Comparison of ENCODE assay signal across 24 cellular contexts in the genomic region with DNA sequence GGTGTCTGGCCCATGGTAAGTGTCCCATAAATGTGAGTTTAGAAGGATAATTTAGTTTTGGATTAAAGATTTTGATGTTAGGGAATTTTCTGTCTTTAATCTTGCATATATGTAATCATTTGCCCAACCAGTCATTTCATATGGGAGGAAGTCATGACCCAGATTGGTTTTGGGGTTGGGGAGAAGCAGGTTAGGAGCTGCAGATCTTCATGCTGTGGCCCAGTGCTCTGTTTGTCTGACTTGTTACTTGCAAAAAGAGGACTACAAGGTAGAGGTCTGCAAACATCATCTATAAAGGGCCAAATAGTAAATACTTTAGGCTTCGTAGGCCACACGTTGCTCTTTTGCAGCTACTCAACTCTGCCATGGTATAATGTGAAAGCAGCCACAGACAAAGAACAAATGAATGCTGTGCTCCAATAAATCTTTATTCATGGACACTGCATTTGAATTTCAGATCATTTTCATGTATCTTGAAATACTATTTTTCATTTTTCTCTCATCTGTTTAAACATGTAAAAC. TPM values are rescaled to one million over a fixed set of nuclear protein-coding genes. Genes with fewer than 3 reads are reported as not detected.
A peak's percentile ranks its signal among the peaks of the same experiment; 100 is the strongest.
DNase-seq lines count a peak whose midpoint lies in the region; ATAC-seq, FAIRE-seq and TF ChIP-seq lines count a peak whose summit lies in the region.
"Had no signal": no experiment of that assay in that cellular context is flagged by ENCODE, and none has a peak within 500 bp of the region (broad histone marks: within the 10 kb centered on the region; RNA-seq: fewer than 3 reads in every experiment).

No MANE protein-coding gene starts in this region.

- no peaks in the 10 kb centered on the region for H3K79me2 ChIP-seq in PC-3 (ENCODE audit: low read length)

- intact Hi-C loops in heart right ventricle (cut with DNase I) (no loop called here), PC-3 (cut with micrococcal nuclease) (no loop called here)

- no peaks in the 10 kb centered on the region for H3F3A ChIP-seq in PC-3 (ENCODE audit: low read length, unreplicated experiment)

- no peak for DNase-seq in cardiac muscle cell (ENCODE audit: low read depth in 1 of 2, low spot score in 1 of 2)
- no peak for DNase-seq in heart right ventricle
- no peak for DNase-seq in chondrocyte (ENCODE audit: low spot score)
- no peak for DNase-seq in naive B cell
- no peak for DNase-seq in GM12892 (ENCODE audit: insufficient read length)
- no peak for DNase-seq in PC-3
- DNase-seq: activated CD4-positive, alpha-beta T cell treated with anti-CD3 and anti-CD28 coated beads for 36 hours; cortex of kidney; DND-41; hippocampal formation; mammary epithelial cell; MM.1S; NCI-H1436 treated with DMSO at 0.1 percent for 48 hours; NCI-H2171; NCI-H526 treated with DMSO at 0.1 percent for 48 hours; nephron progenitor cell; sigmoid colon had no signal

- H4K20me1 ChIP-seq in PC-3 (ENCODE audit: low read length) = no peaks in the 10 kb centered on the region

- no TSS peak for BruUV-seq in PC-3 (replicated peaks; lab: Mats Ljungman, UMichigan)

- H3K36me3 Mint-ChIP-seq in chondrocyte (ENCODE audit: low read depth) = no peaks in the 10 kb centered on the region
- peaks cover 0 to 5% of the 10 kb centered on the region in 2 donors for H3K36me3 Mint-ChIP-seq in naive B cell
- H3K36me3 Mint-ChIP-seq: brain had no signal

- H3K9me3 Mint-ChIP-seq in chondrocyte (ENCODE audit: low read depth) = no peaks in the 10 kb centered on the region
- no peaks in the 10 kb centered on the region for H3K9me3 Mint-ChIP-seq in naive B cell
- H3K9me3 Mint-ChIP-seq: activated naive CD4-positive, alpha-beta T cell treated with anti-CD3 and anti-CD28 coated beads, Interleukin-2, amount 50 U/mL, for 72 hours; brain; GM23338; nephron progenitor cell had no signal

- no peak for TF ChIP-seq POLR2A in GM12892 (IDR thresholded peaks at IDR 0.05; ENCODE audit: low read depth, low read length)

- FAIRE-seq in GM12892 (lab: Jason Lieb, UNC) = no peak
- FAIRE-seq: keratinocyte, TTC549 had no signal

- H3K9me2 ChIP-seq in PC-3 (replicated peaks; ENCODE audit: low read length) = no peaks in the 10 kb centered on the region

- H3K27me3 ChIP-seq in cardiac muscle cell = no peaks in the 10 kb centered on the region
- H3K27me3 ChIP-seq in heart right ventricle = no peaks in the 10 kb centered on the region
- no peaks in the 10 kb centered on the region for H3K27me3 ChIP-seq in PC-3 (ENCODE audit: low read length)
- H3K27me3 ChIP-seq: sigmoid colon had no signal

- 89 to 91% methylated on average over 2 of the region's 2 CpGs for whole genome bisulfite sequencing in heart right ventricle, 2 donors

- peaks cover 10% of the 10 kb centered on the region for H3K4me1 ChIP-seq in cardiac muscle cell (ENCODE audit: low read depth)
- peaks cover 0 to 78% (median 38%) of the 10 kb centered on the region in 9 donors for H3K4me1 ChIP-seq in heart right ventricle
- peaks cover 5% of the 10 kb centered on the region; the same call in 1 of the 2 replicates for H3K4me1 ChIP-seq in PC-3 (ENCODE audit: insufficient read depth, low read length)

- H3K27me3 Mint-ChIP-seq in chondrocyte (ENCODE audit: low read depth) (no peaks in the 10 kb centered on the region), naive B cell (no peaks in the 10 kb centered on the region)
- H3K27me3 Mint-ChIP-seq: activated CD4-positive, alpha-beta T cell treated with anti-CD3 and anti-CD28 coated beads for 36 hours; brain had no signal

- H2AFZ ChIP-seq in PC-3 (ENCODE audit: low read length) = no peak overlapping the region
- H2AFZ ChIP-seq: GM23338 had no signal

- CTCF ChIA-PET in PC-3 (lab: Charles Lee) = no interaction called here

- ATAC-seq in heart right ventricle (no peak), naive B cell (ENCODE audit: low read depth in 2 of 2) (no peak), HG03432 (IDR thresholded peaks at IDR 0.05; ENCODE audit: unreplicated experiment) (no peak), PC-3 (no peak)
- ATAC-seq: activated CD4-positive, alpha-beta T cell treated with anti-CD3 and anti-CD28 coated beads for 36 hours; activated naive CD4-positive, alpha-beta T cell treated with anti-CD3 and anti-CD28 coated beads, Interleukin-2, amount 50 U/mL, for 72 hours; GM23338 had no signal

- H3K9me3 ChIP-seq in cardiac muscle cell (ENCODE audit: low read depth) (no peaks in the 10 kb centered on the region), heart right ventricle (no peaks in the 10 kb centered on the region), PC-3 (ENCODE audit: low read length) (no peaks in the 10 kb centered on the region)
- H3K9me3 ChIP-seq: sigmoid colon, thoracic aorta had no signal

- no peak for TF ChIP-seq CTCF in cardiac muscle cell (IDR thresholded peaks at IDR 0.05; ENCODE audit: low read depth, low read length)
- TF ChIP-seq CTCF in heart right ventricle (IDR thresholded peaks at IDR 0.05) = no peak
- TF ChIP-seq CTCF in chondrocyte (IDR thresholded peaks at IDR 0.05) = no peak
- no peak for TF ChIP-seq CTCF in PC-3 (conservative IDR thresholded peaks at IDR 0.05; ENCODE audit: low read depth, low read length)

- H3K27ac ChIP-seq in cardiac muscle cell (peak overlapping the region; percentile 6), heart right ventricle (no peak overlapping the region), PC-3 (ENCODE audit: low read length) (no peak overlapping the region)
- H3K27ac ChIP-seq: thoracic aorta had no signal

- H3K4me1 Mint-ChIP-seq in chondrocyte (ENCODE audit: low read depth) (peaks cover 24% of the 10 kb centered on the region), naive B cell (peaks cover 39 to 61% (median 60%) of the 10 kb centered on the region in 3 donors)

- H3K4me3 Mint-ChIP-seq in chondrocyte (ENCODE audit: unreplicated experiment) = no peak overlapping the region
- H3K4me3 Mint-ChIP-seq in naive B cell = no peak overlapping the region
- H3K4me3 Mint-ChIP-seq: activated CD4-positive, alpha-beta T cell treated with anti-CD3 and anti-CD28 coated beads for 36 hours; GM23338; nephron progenitor cell had no signal

- H3K4me3 ChIP-seq in cardiac muscle cell = no peak overlapping the region
- no peak overlapping the region for H3K4me3 ChIP-seq in heart right ventricle
- H3K4me3 ChIP-seq in PC-3 (ENCODE audit: low read length) = no peak overlapping the region
- H3K4me3 ChIP-seq: GM23338, sigmoid colon, thoracic aorta had no signal

- H3K4me2 ChIP-seq in PC-3 (ENCODE audit: low read length) = no peak overlapping the region
- H3K4me2 ChIP-seq: GM23338 had no signal

- POLR2A ChIA-PET in PC-3 (lab: Charles Lee; ENCODE audit: unreplicated experiment) = no interaction called here

- H3K9ac ChIP-seq in PC-3 (ENCODE audit: low read length) = no peak overlapping the region

- H3K36me3 ChIP-seq in cardiac muscle cell = no peaks in the 10 kb centered on the region
- H3K36me3 ChIP-seq in heart right ventricle = peaks cover 0 to 29% (median 0%) of the 10 kb centered on the region in 9 donors
- H3K36me3 ChIP-seq in PC-3 (ENCODE audit: low read depth, low read length) = no peaks in the 10 kb centered on the region
- H3K36me3 ChIP-seq: sigmoid colon, thoracic aorta had no signal

- H3K27ac Mint-ChIP-seq in chondrocyte (ENCODE audit: unreplicated experiment) (peak overlapping the region; percentile 7), naive B cell (peak overlapping the region in 4 of 6 donors; percentile 30 to 76 (median 48))
- H3K27ac Mint-ChIP-seq: activated naive CD4-positive, alpha-beta T cell treated with anti-CD3 and anti-CD28 coated beads, Interleukin-2, amount 50 U/mL, for 72 hours; brain; GM23338 had no signal

RNA-seq across cellular contexts. Expression of a gene that starts 16.8 kb away (rescaled TPM):
- total RNA-seq in cardiac muscle cell = 19.2 and 20.5 TPM in 2 replicates
- polyA plus RNA-seq in cardiac muscle cell = 34.4 and 37.1 TPM in 2 replicates
- total RNA-seq in heart right ventricle = 10 to 100 TPM; 15.8 to 37.7 (median 20.7) TPM
- 10 to 100 TPM; 19.3 to 25.8 TPM for polyA plus RNA-seq in heart right ventricle
- total RNA-seq in chondrocyte = 29.0 to 30.8 TPM (median 29.8 TPM) in 3 replicates
- polyA plus RNA-seq in naive B cell (ENCODE audit: low read depth in 6 of 6) = 100 to 1,000 TPM; 161 to 268 (median 200) TPM
- polyA plus RNA-seq in GM12892 (2012; ENCODE audit: missing spikeins) = 59.5 TPM
- total RNA-seq in PC-3 (2014; rRNA removed) = 25.8 and 26.5 TPM in 2 replicates

RNA-seq across cellular contexts. Expression of a gene that starts 17.1 kb away (rescaled TPM):
- 8.5 and 9.0 TPM in 2 replicates for total RNA-seq in cardiac muscle cell
- polyA plus RNA-seq in cardiac muscle cell = 20.6 and 32.6 TPM in 2 replicates
- 10 to 100 TPM in 6 of 10 donors, 1 to 10 TPM in 4; 4.7 to 15.9 (median 11.2) TPM for total RNA-seq in heart right ventricle
- 10 to 100 TPM; 12.6 to 51.6 TPM for polyA plus RNA-seq in heart right ventricle
- 7.2 to 9.0 TPM (median 7.6 TPM) in 3 replicates for total RNA-seq in chondrocyte
- polyA plus RNA-seq in naive B cell (ENCODE audit: low read depth in 6 of 6) = 10 to 100 TPM in 5 of 6 donors, 1 to 10 TPM in 1; 9.4 to 33.5 (median 13.8) TPM
- 6.4 TPM for polyA plus RNA-seq in GM12892 (2012; ENCODE audit: missing spikeins)
- total RNA-seq in PC-3 (2014; rRNA removed) = 7.0 and 9.7 TPM in 2 replicates
